10 cellular contexts compared by ENCODE assay signal in genomic region chr14:94394594-94395305, GRCh38. TPM values are rescaled to one million over a fixed set of nuclear protein-coding genes. Genes with fewer than 3 reads are reported as not detected.
DNase-seq lines count a peak whose midpoint lies in the region; ATAC-seq and TF ChIP-seq lines count a peak whose summit lies in the region.
"Had no signal": no experiment of that assay in that cellular context is flagged by ENCODE, and none has a peak within 500 bp of the region (broad histone marks: within the 10 kb centered on the region; RNA-seq: fewer than 3 reads in every experiment).

No MANE protein-coding gene starts in this region.

- peaks cover 0 to 44% (median 16%) of the 10 kb centered on the region in 4 donors for H3K4me1 ChIP-seq in transverse colon

- DNase-seq in activated naive CD4-positive, alpha-beta T cell treated with anti-CD3 and anti-CD28 coated beads for 36 hours: peak; percentile 41
- DNase-seq in activated naive CD4-positive, alpha-beta T cell treated with anti-CD3 and anti-CD28 coated beads, Interleukin-2, amount 10 ng/mL, durations not matched to agents 7 days and 5 days: no peak
- DNase-seq in activated naive CD8-positive, alpha-beta T cell treated with anti-CD3 and anti-CD28 coated beads, Interleukin-2, amount 50 U/mL, for 24 hours: peak; percentile 33
- DNase-seq in islet precursor cell (peak; percentile 52), transverse colon (peak; percentile 33), DMS79 treated with DMSO at 0.1 percent for 48 hours (lab: John Stamatoyannopoulos, UW) (no peak), GM19240 (ENCODE audit: insufficient read length, low spot score) (no peak)

- TF ChIP-seq CTCF in transverse colon (IDR thresholded peaks at IDR 0.05): no peak

- H3K36me3 Mint-ChIP-seq in activated naive CD4-positive, alpha-beta T cell treated with anti-CD3 and anti-CD28 coated beads for 36 hours (ENCODE audit: low read depth): no peaks in the 10 kb centered on the region
- H3K36me3 Mint-ChIP-seq in activated naive CD4-positive, alpha-beta T cell treated with anti-CD3 and anti-CD28 coated beads, Interleukin-2, amount 10 ng/mL, durations not matched to agents 7 days and 5 days: no peaks in the 10 kb centered on the region
- H3K36me3 Mint-ChIP-seq in activated naive CD8-positive, alpha-beta T cell treated with anti-CD3 and anti-CD28 coated beads, Interleukin-2, amount 50 U/mL, for 24 hours (ENCODE audit: low read depth): peaks cover 2% of the 10 kb centered on the region
- H3K36me3 Mint-ChIP-seq: activated naive CD4-positive, alpha-beta T cell treated with anti-CD3 and anti-CD28 coated beads, Interleukin-2, amount 50 U/mL, for 24 hours had no signal

- peak overlapping the region in 2 of 4 donors; percentile 33 to 41 for H3K27ac ChIP-seq in transverse colon
- H3K27ac ChIP-seq: BLaER1 had no signal

- in situ Hi-C loops in transverse colon (cut with MboI; ENCODE audit: low pct_ligation_motif_present in 1 of 4, low pct_unique_long_range_greater_than_20kb in 1 of 4, low sequenced_read_pairs in 3 of 4): no loop called here

- no peak for TF ChIP-seq POLR2A in transverse colon (IDR thresholded peaks at IDR 0.05)

- no peak overlapping the region for H3K4me3 Mint-ChIP-seq in activated naive CD4-positive, alpha-beta T cell treated with anti-CD3 and anti-CD28 coated beads for 36 hours
- no peak overlapping the region for H3K4me3 Mint-ChIP-seq in activated naive CD4-positive, alpha-beta T cell treated with anti-CD3 and anti-CD28 coated beads, Interleukin-2, amount 10 ng/mL, durations not matched to agents 7 days and 5 days
- H3K4me3 Mint-ChIP-seq in activated naive CD8-positive, alpha-beta T cell treated with anti-CD3 and anti-CD28 coated beads, Interleukin-2, amount 50 U/mL, for 24 hours: no peak overlapping the region
- H3K4me3 Mint-ChIP-seq: activated naive CD4-positive, alpha-beta T cell treated with anti-CD3 and anti-CD28 coated beads, Interleukin-2, amount 50 U/mL, for 24 hours had no signal

- 26 to 45% methylated on average over 2 to 11 of the region's 11 CpGs for WGBS in transverse colon (ENCODE audit: low coverage in 1 of 2), 2 donors

- no peaks in the 10 kb centered on the region for H3K36me3 ChIP-seq in transverse colon
- H3K36me3 ChIP-seq: BLaER1 had no signal

- H3K4me3 ChIP-seq in transverse colon: no peak overlapping the region
- H3K4me3 ChIP-seq: BLaER1 had no signal

- no peak for TF ChIP-seq EP300 in transverse colon (IDR thresholded peaks at IDR 0.05; ENCODE audit: low read depth)

- peaks cover 7% of the 10 kb centered on the region for H3K27me3 Mint-ChIP-seq in activated naive CD4-positive, alpha-beta T cell treated with anti-CD3 and anti-CD28 coated beads for 36 hours (ENCODE audit: low read depth)
- H3K27me3 Mint-ChIP-seq in activated naive CD4-positive, alpha-beta T cell treated with anti-CD3 and anti-CD28 coated beads, Interleukin-2, amount 10 ng/mL, durations not matched to agents 7 days and 5 days: peaks cover 11% of the 10 kb centered on the region
- peaks cover 12% of the 10 kb centered on the region for H3K27me3 Mint-ChIP-seq in activated naive CD8-positive, alpha-beta T cell treated with anti-CD3 and anti-CD28 coated beads, Interleukin-2, amount 50 U/mL, for 24 hours

- CTCF ChIA-PET in activated naive CD4-positive, alpha-beta T cell treated with anti-CD3 and anti-CD28 coated beads for 36 hours (lab: Charles Lee): no interaction called here
- CTCF ChIA-PET in activated naive CD4-positive, alpha-beta T cell treated with anti-CD3 and anti-CD28 coated beads, Interleukin-2, amount 10 ng/mL, durations not matched to agents 7 days and 5 days (lab: Charles Lee): interaction anchor here (0.9 kb wide), 1 partner anchor 29 kb away, joined by 3 read pairs; no protein-coding TSS in a partner anchor

- intact Hi-C loops in activated naive CD4-positive, alpha-beta T cell treated with anti-CD3 and anti-CD28 coated beads for 36 hours (cut with micrococcal nuclease): loop anchor here (1.0 to 5.0 kb wide), 4 partner anchors 217 to 1062 kb away; partner anchors contain the start of genes BTBD7, DDX24 and IFI27L1
- intact Hi-C loops in transverse colon (cut with DNase I; ENCODE audit: low total_unique reads): no loop called here

- H3K27ac Mint-ChIP-seq in activated naive CD4-positive, alpha-beta T cell treated with anti-CD3 and anti-CD28 coated beads for 36 hours: peak overlapping the region; percentile 76
- no peak overlapping the region for H3K27ac Mint-ChIP-seq in activated naive CD4-positive, alpha-beta T cell treated with anti-CD3 and anti-CD28 coated beads, Interleukin-2, amount 10 ng/mL, durations not matched to agents 7 days and 5 days
- H3K27ac Mint-ChIP-seq in activated naive CD8-positive, alpha-beta T cell treated with anti-CD3 and anti-CD28 coated beads, Interleukin-2, amount 50 U/mL, for 24 hours: peak overlapping the region; percentile 80
- H3K27ac Mint-ChIP-seq: activated naive CD4-positive, alpha-beta T cell treated with anti-CD3 and anti-CD28 coated beads, Interleukin-2, amount 50 U/mL, for 24 hours had no signal

- H3K27me3 ChIP-seq in transverse colon: no peaks in the 10 kb centered on the region
- H3K27me3 ChIP-seq: BLaER1 had no signal

- peaks cover 48% of the 10 kb centered on the region for H3K4me1 Mint-ChIP-seq in activated naive CD4-positive, alpha-beta T cell treated with anti-CD3 and anti-CD28 coated beads for 36 hours (ENCODE audit: low read depth)
- H3K4me1 Mint-ChIP-seq in activated naive CD4-positive, alpha-beta T cell treated with anti-CD3 and anti-CD28 coated beads, Interleukin-2, amount 10 ng/mL, durations not matched to agents 7 days and 5 days: peaks cover 12% of the 10 kb centered on the region
- H3K4me1 Mint-ChIP-seq in activated naive CD8-positive, alpha-beta T cell treated with anti-CD3 and anti-CD28 coated beads, Interleukin-2, amount 50 U/mL, for 24 hours: peaks cover 45% of the 10 kb centered on the region

- H3K9me3 Mint-ChIP-seq in activated naive CD4-positive, alpha-beta T cell treated with anti-CD3 and anti-CD28 coated beads for 36 hours: no peaks in the 10 kb centered on the region
- H3K9me3 Mint-ChIP-seq in activated naive CD4-positive, alpha-beta T cell treated with anti-CD3 and anti-CD28 coated beads, Interleukin-2, amount 10 ng/mL, durations not matched to agents 7 days and 5 days: no peaks in the 10 kb centered on the region
- H3K9me3 Mint-ChIP-seq in activated naive CD8-positive, alpha-beta T cell treated with anti-CD3 and anti-CD28 coated beads, Interleukin-2, amount 50 U/mL, for 24 hours: peaks cover 4% of the 10 kb centered on the region
- H3K9me3 Mint-ChIP-seq: activated naive CD4-positive, alpha-beta T cell treated with anti-CD3 and anti-CD28 coated beads, Interleukin-2, amount 50 U/mL, for 24 hours had no signal

- no peaks in the 10 kb centered on the region for H3K9me3 ChIP-seq in transverse colon
- H3K9me3 ChIP-seq: BLaER1 had no signal

- ATAC-seq in activated naive CD8-positive, alpha-beta T cell treated with anti-CD3 and anti-CD28 coated beads, Interleukin-2, amount 50 U/mL, for 24 hours: peak; percentile 60
- no peak for ATAC-seq in GM21423 (IDR thresholded peaks at IDR 0.05; ENCODE audit: unreplicated experiment)

RNA-seq across cellular contexts. Expression of gene SERPINA1, which starts 6.3 kb away (rescaled TPM):
- total RNA-seq in activated naive CD4-positive, alpha-beta T cell treated with anti-CD3 and anti-CD28 coated beads for 36 hours: 1 to 10 TPM; 3.1 to 4.3 TPM
- total RNA-seq in transverse colon: 100 to 1,000 TPM in 1 of 4 donors, 10 to 100 TPM in 3; 35.2 to 107 (median 61.0) TPM

RNA-seq across cellular contexts. Expression of gene SERPINA2, which starts 28.3 kb away (rescaled TPM):
- total RNA-seq in activated naive CD4-positive, alpha-beta T cell treated with anti-CD3 and anti-CD28 coated beads for 36 hours: not detected
- not detected for total RNA-seq in transverse colon

RNA-seq across cellular contexts. Expression of gene SERPINA11, which starts 57.9 kb away (rescaled TPM):
- not detected for total RNA-seq in activated naive CD4-positive, alpha-beta T cell treated with anti-CD3 and anti-CD28 coated beads for 36 hours
- total RNA-seq in transverse colon: under 1 TPM in 1 of 4 donors, not detected in 3; 0.27 TPM

Comparison
In these comparisons a context has a peak if more than half of its experiments do, and no peak if none do; other contexts are left out.
1. DNase-seq: peak in activated naive CD4-positive, alpha-beta T cell treated with anti-CD3 and anti-CD28 coated beads for 36 hours (single experiment), activated naive CD8-positive, alpha-beta T cell treated with anti-CD3 and anti-CD28 coated beads, Interleukin-2, amount 50 U/mL, for 24 hours (single experiment), islet precursor cell (single experiment) and transverse colon (single experiment); none in activated naive CD4-positive, alpha-beta T cell treated with anti-CD3 and anti-CD28 coated beads, Interleukin-2, amount 10 ng/mL, durations not matched to agents 7 days and 5 days (single experiment), DMS79 treated with DMSO at 0.1 percent for 48 hours (single experiment) and GM19240 (single experiment).
2. RNA of gene SERPINA1, which starts 6.3 kb away (total RNA-seq): 35.2 to 107 TPM in transverse colon; 3.1 to 4.3 TPM in activated naive CD4-positive, alpha-beta T cell treated with anti-CD3 and anti-CD28 coated beads for 36 hours; every median in the first group is over 4 times any median in the second.